ENCODE assay signal across 9 cellular contexts in the genomic region with DNA sequence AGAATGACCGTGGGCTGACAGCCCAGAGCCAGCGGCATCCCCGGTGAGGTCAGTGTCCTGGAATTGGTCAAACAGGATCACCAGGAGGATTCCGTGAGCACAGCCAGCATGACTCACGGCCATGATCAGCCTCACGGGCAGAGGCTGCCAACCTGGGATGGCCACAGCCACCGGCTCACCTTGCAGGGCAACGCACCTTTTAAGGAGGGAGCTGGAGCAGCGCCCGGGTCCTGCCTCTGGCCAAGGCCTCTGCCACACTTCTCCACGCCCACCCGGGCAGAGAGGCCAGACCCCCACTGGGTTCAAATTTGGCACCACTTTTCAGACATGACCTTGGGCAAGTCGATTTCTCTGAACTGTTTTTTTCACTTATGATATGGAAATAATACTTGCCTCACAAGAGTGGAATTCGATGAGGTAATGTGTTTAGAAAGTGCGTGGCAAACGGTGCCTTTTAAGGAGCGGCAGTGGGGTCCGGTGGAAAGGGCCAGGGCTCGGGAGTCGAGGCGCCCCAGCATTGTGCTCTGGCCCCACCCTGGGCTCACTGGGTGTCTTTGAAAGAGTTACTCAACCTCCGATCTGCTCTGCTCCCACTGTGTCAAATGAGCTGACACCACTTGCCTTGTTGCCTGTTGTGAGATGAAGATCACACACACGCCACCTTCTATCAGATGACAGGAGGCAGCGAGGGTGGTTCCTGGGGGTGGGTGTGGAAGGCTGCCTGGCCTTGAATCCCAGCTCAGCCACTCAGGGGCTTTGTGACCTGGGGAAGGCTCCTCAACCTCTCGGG. TPM values are rescaled to one million over a fixed set of nuclear protein-coding genes. Genes with fewer than 3 reads are reported as not detected.
A peak's percentile ranks its signal among the peaks of the same experiment; 100 is the strongest.
DNase-seq lines count a peak whose midpoint lies in the region; ATAC-seq and TF ChIP-seq lines count a peak whose summit lies in the region.
"Had no signal": no experiment of that assay in that cellular context is flagged by ENCODE, and none has a peak within 500 bp of the region (broad histone marks: within the 10 kb centered on the region; RNA-seq: fewer than 3 reads in every experiment).

No MANE protein-coding gene starts in this region.

- H3K4me1 ChIP-seq in foreskin keratinocyte: peaks cover 43% of the 10 kb centered on the region
- no peaks in the 10 kb centered on the region for H3K4me1 ChIP-seq in Karpas-422 (ENCODE audit: low read length)

- no peak overlapping the region for H3K4me3 ChIP-seq in Karpas-422 (ENCODE audit: low read length)

- no peaks in the 10 kb centered on the region for H3K9me2 ChIP-seq in Karpas-422 (replicated peaks; ENCODE audit: insufficient read depth, low read length)

- H3K36me3 ChIP-seq in Karpas-422 (ENCODE audit: insufficient read depth, low read length): no peaks in the 10 kb centered on the region

- H2AFZ ChIP-seq in Karpas-422 (ENCODE audit: low read length): no peak overlapping the region

- no peaks in the 10 kb centered on the region for H3K9me3 ChIP-seq in Karpas-422 (ENCODE audit: low read length)

- H3K27me3 ChIP-seq in foreskin keratinocyte (no peaks in the 10 kb centered on the region), Karpas-422 (ENCODE audit: low read length) (no peaks in the 10 kb centered on the region)

- peak overlapping the region; percentile 15 for H3K27ac ChIP-seq in foreskin keratinocyte
- no peak overlapping the region for H3K27ac ChIP-seq in Karpas-422 (ENCODE audit: low read length)

- peak; percentile 4 for TF ChIP-seq CTCF in foreskin keratinocyte (conservative IDR thresholded peaks at IDR 0.05)

- H3K79me2 ChIP-seq in Karpas-422 (ENCODE audit: low read length): no peaks in the 10 kb centered on the region

- no peak overlapping the region for H3K9ac ChIP-seq in Karpas-422 (ENCODE audit: low read length)

- no peaks in the 10 kb centered on the region for H4K20me1 ChIP-seq in Karpas-422 (ENCODE audit: insufficient read depth, low read depth, low read length)

- ATAC-seq in foreskin keratinocyte: peak; percentile 40
- ATAC-seq in HG03521 (IDR thresholded peaks at IDR 0.05; ENCODE audit: unreplicated experiment): no peak

- no peak overlapping the region for H3K4me2 ChIP-seq in Karpas-422 (ENCODE audit: low read depth, low read length, poor library complexity, severe bottlenecking)

- DNase-seq in EL: peak; percentile 99
- DNase-seq in SW 1271 (lab: John Stamatoyannopoulos, UW): peak; percentile 45 to 54
- peak; percentile 93 to 97 for DNase-seq in foreskin keratinocyte
- peak; percentile 91 for DNase-seq in pulmonary artery endothelial cell (ENCODE audit: low read depth, low spot score)
- no peak for DNase-seq in SK-N-DZ (ENCODE audit: low spot score)
- DNase-seq in Karpas-422: no peak
- DNase-seq in SHP77 (lab: John Stamatoyannopoulos, UW): no peak
- DNase-seq: activated CD4-positive, alpha-beta T cell treated with anti-CD3 and anti-CD28 coated beads for 4 hours had no signal

RNA-seq across cellular contexts. Expression of a gene that starts 16.0 kb away (rescaled TPM):
- total RNA-seq in foreskin keratinocyte (27.6 and 37.6 TPM in 2 replicates), pulmonary artery endothelial cell (28.6 and 32.8 TPM in 2 replicates)
- 89.9 and 92.2 TPM in 2 replicates for polyA plus RNA-seq in foreskin keratinocyte
- 19.5 and 21.5 TPM in 2 replicates for polyA plus RNA-seq in SK-N-DZ (2014; cell fraction: cytosol; rRNA removed)
- 13.6 and 39.4 TPM in 2 replicates for polyA plus RNA-seq in SK-N-DZ (2014; cell fraction: nucleus; rRNA removed)
- 26.7 and 45.4 TPM in 2 replicates for total RNA-seq in Karpas-422 (2014; rRNA removed; shearing (Covaris generic); ENCODE audit: low replicate concordance)

RNA-seq across cellular contexts. Expression of a gene that starts 41.4 kb away (rescaled TPM):
- total RNA-seq in foreskin keratinocyte (5.7 and 6.2 TPM in 2 replicates), pulmonary artery endothelial cell (4.9 and 6.2 TPM in 2 replicates)
- polyA plus RNA-seq in foreskin keratinocyte: 2.5 and 3.2 TPM in 2 replicates
- polyA plus RNA-seq in SK-N-DZ (2014; cell fraction: cytosol; rRNA removed): 15.8 and 17.4 TPM in 2 replicates
- polyA plus RNA-seq in SK-N-DZ (2014; cell fraction: nucleus; rRNA removed): 7.4 and 8.6 TPM in 2 replicates
- total RNA-seq in Karpas-422 (2014; rRNA removed; shearing (Covaris generic); ENCODE audit: low replicate concordance): 4.8 and 9.9 TPM in 2 replicates

Comparison
In these comparisons a context has a peak if more than half of its experiments do, and no peak if none do; other contexts are left out.
1. DNase-seq: peak in EL (single experiment), SW 1271 (2 of 2), foreskin keratinocyte (2 of 2) and pulmonary artery endothelial cell (single experiment); none in SK-N-DZ (single experiment), Karpas-422 (single experiment) and SHP77 (0 of 2).